ENCODE assay signal across 20 cellular contexts in genomic region chr5:38455797-38456330, GRCh38.
DNase-seq lines count a peak whose midpoint lies in the region; ATAC-seq and TF ChIP-seq lines count a peak whose summit lies in the region.
"Had no signal": no experiment of that assay in that cellular context is flagged by ENCODE, and none has a peak within 500 bp of the region (broad histone marks: within the 10 kb centered on the region; RNA-seq: fewer than 3 reads in every experiment).

No MANE protein-coding gene starts in this region.

- DNase-seq in effector memory CD8-positive, alpha-beta T cell, result peak; percentile 9 to 12 (median 10)
- DNase-seq in OCI-LY7 (ENCODE audit: low spot score) (no peak), hippocampal formation (lab: John Stamatoyannopoulos, UW) (no peak)
- DNase-seq: activated CD4-positive, alpha-beta T cell treated with anti-CD3 and anti-CD28 coated beads for 36 hours; activated T-cell treated with anti-CD3 and anti-CD28 coated beads, Interleukin-2, amount 50 U/mL, for 72 hours; amniotic stem cell; NCI-H1417 treated with DMSO at 0.1 percent for 48 hours; sigmoid colon; stimulated activated naive CD4-positive, alpha-beta T cell treated with Interleukin-2 at 50 U/mL for 16 hours; T-helper 1 cell had no signal

- H3K27ac ChIP-seq in OCI-LY7 (ENCODE audit: low read depth, low read length, poor library complexity, severe bottlenecking) (no peak overlapping the region), gastroesophageal sphincter (no peak overlapping the region)
- H3K27ac ChIP-seq: neutrophil, sigmoid colon had no signal

- no peaks in the 10 kb centered on the region for H3K27me3 ChIP-seq in gastroesophageal sphincter
- H3K27me3 ChIP-seq: sigmoid colon had no signal

- H2AFZ ChIP-seq in OCI-LY7 (ENCODE audit: low read length), result no peak overlapping the region
- H2AFZ ChIP-seq: GM23338 had no signal

- no TSS peak for BruUV-seq in OCI-LY7 (replicated peaks; lab: Mats Ljungman, UMichigan)

- no peaks in the 10 kb centered on the region for H3K9me2 ChIP-seq in OCI-LY7 (ENCODE audit: insufficient read depth, low read length)

- peaks cover 7% of the 10 kb centered on the region for H3K36me3 Mint-ChIP-seq in effector memory CD8-positive, alpha-beta T cell (ENCODE audit: insufficient read depth)
- H3K36me3 Mint-ChIP-seq: memory B cell had no signal

- H3K9me3 Mint-ChIP-seq in effector memory CD8-positive, alpha-beta T cell, result no peaks in the 10 kb centered on the region
- H3K9me3 Mint-ChIP-seq: activated T-cell treated with anti-CD3 and anti-CD28 coated beads, Interleukin-2, amount 50 U/mL, for 72 hours; GM23338 had no signal

- H3K4me3 Mint-ChIP-seq in effector memory CD8-positive, alpha-beta T cell, result peak overlapping the region; percentile 51 to 60
- H3K4me3 Mint-ChIP-seq: activated CD4-positive, alpha-beta T cell treated with anti-CD3 and anti-CD28 coated beads for 36 hours; activated T-cell treated with anti-CD3 and anti-CD28 coated beads, Interleukin-2, amount 50 U/mL, for 72 hours; dendritic cell treated with granulocyte-macrophage colony-stimulating factor and Interleukin-4, amounts not matched to agents 40 ng/mL and 50 ng/mL, for 4 days; GM23338; memory B cell had no signal

- no peak for TF ChIP-seq EP300 in gastroesophageal sphincter (IDR thresholded peaks at IDR 0.05)

- peaks cover 15% of the 10 kb centered on the region for H4K20me1 ChIP-seq in OCI-LY7 (ENCODE audit: insufficient read depth, low read length)

- H3K4me3 ChIP-seq in OCI-LY7 (ENCODE audit: low read depth, low read length, poor library complexity, severe bottlenecking) (no peak overlapping the region), gastroesophageal sphincter (no peak overlapping the region)
- H3K4me3 ChIP-seq: GM23338, K562, sigmoid colon had no signal

- TF ChIP-seq CTCF in OCI-LY7 (conservative IDR thresholded peaks at IDR 0.05; ENCODE audit: low read length) (no peak), gastroesophageal sphincter (IDR thresholded peaks at IDR 0.05) (no peak)

- peak overlapping the region in 1 of 2 donors; percentile 48 for H3K27ac Mint-ChIP-seq in effector memory CD8-positive, alpha-beta T cell
- H3K27ac Mint-ChIP-seq: activated CD4-positive, alpha-beta T cell treated with anti-CD3 and anti-CD28 coated beads for 36 hours; activated T-cell treated with anti-CD3 and anti-CD28 coated beads, Interleukin-2, amount 50 U/mL, for 72 hours; dendritic cell treated with granulocyte-macrophage colony-stimulating factor and Interleukin-4, amounts not matched to agents 40 ng/mL and 50 ng/mL, for 4 days; GM23338; memory B cell had no signal

- H3K9me3 ChIP-seq in OCI-LY7 (ENCODE audit: low read length), result no peaks in the 10 kb centered on the region
- H3K9me3 ChIP-seq in gastroesophageal sphincter, result no peaks in the 10 kb centered on the region
- H3K9me3 ChIP-seq: neutrophil, sigmoid colon had no signal

- ATAC-seq in GM18520 (IDR thresholded peaks at IDR 0.05; ENCODE audit: unreplicated experiment) (peak; percentile 63), GM19452 (IDR thresholded peaks at IDR 0.05; ENCODE audit: unreplicated experiment) (peak; percentile 67), HG03097 (IDR thresholded peaks at IDR 0.05; ENCODE audit: low FRiP score, unreplicated experiment) (peak; percentile 44), HG03039 (IDR thresholded peaks at IDR 0.05; ENCODE audit: unreplicated experiment) (no peak), gastroesophageal sphincter (no peak)
- peak; percentile 60 for ATAC-seq in effector memory CD8-positive, alpha-beta T cell (replicated peaks)
- ATAC-seq: activated CD4-positive, alpha-beta T cell treated with anti-CD3 and anti-CD28 coated beads for 36 hours; activated T-cell treated with anti-CD3 and anti-CD28 coated beads, Interleukin-2, amount 50 U/mL, for 72 hours; GM23338; K562 had no signal

- H3K36me3 ChIP-seq in OCI-LY7 (ENCODE audit: insufficient read depth, low read length) (no peaks in the 10 kb centered on the region), gastroesophageal sphincter (no peaks in the 10 kb centered on the region)
- H3K36me3 ChIP-seq: neutrophil, sigmoid colon had no signal

- intact Hi-C loops in OCI-LY7 (cut with micrococcal nuclease; ENCODE audit: unreplicated experiment), result loop anchor here (10.0 kb wide), 1 partner anchor 619 kb away; the partner anchor contains the start of gene RICTOR

- TF ChIP-seq POLR2A in gastroesophageal sphincter (IDR thresholded peaks at IDR 0.05), result no peak

- POLR2A ChIA-PET in OCI-LY7 (lab: Charles Lee), result interaction anchor here (0.5 kb wide), 1 partner anchor 16 kb away, joined by 3 read pairs; no protein-coding TSS in a partner anchor

- H3K79me2 ChIP-seq in OCI-LY7 (ENCODE audit: insufficient read depth, low read depth, low read length), result no peaks in the 10 kb centered on the region

- CTCF ChIA-PET in OCI-LY7 (lab: Charles Lee; ENCODE audit: unreplicated experiment), result no interaction called here

- peaks cover 59 to 77% of the 10 kb centered on the region in 2 donors for H3K27me3 Mint-ChIP-seq in effector memory CD8-positive, alpha-beta T cell

- H3K4me2 ChIP-seq in OCI-LY7 (ENCODE audit: low read length), result no peak overlapping the region
- H3K4me2 ChIP-seq: GM23338 had no signal

- 77 to 80% methylated on average over 5 to 8 of the region's 8 CpGs for WGBS in gastroesophageal sphincter (ENCODE audit: low coverage in 1 of 2), 2 donors

- peaks cover 28 to 42% of the 10 kb centered on the region in 2 donors for H3K4me1 Mint-ChIP-seq in effector memory CD8-positive, alpha-beta T cell (ENCODE audit: low read depth in 2 of 2)
- H3K4me1 Mint-ChIP-seq: GM23338 had no signal

- peaks cover 21% of the 10 kb centered on the region for H3K4me1 ChIP-seq in OCI-LY7 (ENCODE audit: insufficient read depth, low read length, poor library complexity, severe bottlenecking)
- no peaks in the 10 kb centered on the region for H3K4me1 ChIP-seq in gastroesophageal sphincter
- H3K4me1 ChIP-seq: sigmoid colon had no signal

Comparison
In these comparisons a context has a peak if more than half of its experiments do, and no peak if none do; other contexts are left out.
1. ATAC-seq: peak in GM18520 (single experiment), GM19452 (single experiment), HG03097 (single experiment) and effector memory CD8-positive, alpha-beta T cell (single experiment); none in HG03039 (single experiment) and gastroesophageal sphincter (single experiment).
2. DNase-seq: peak in effector memory CD8-positive, alpha-beta T cell (3 of 3); none in OCI-LY7 (single experiment) and hippocampal formation (0 of 2).